24 cellular contexts compared by ENCODE assay signal in genomic region chr12:59393506-59393905, GRCh38.
"Had no signal": no experiment of that assay in that cellular context is flagged by ENCODE, and none has a peak within 500 bp of the region (broad histone marks: within the 10 kb centered on the region; RNA-seq: fewer than 3 reads in every experiment).

No MANE protein-coding gene starts in this region.

- H3K9me3 ChIP-seq: SK-N-SH had no signal

- DNase-seq: IMR-90, Karpas-422, KG1, MV-4-11, NCI-H1048, NCI-H1105, NCI-H1417, NCI-H1436 treated with DMSO at 0.1 percent for 48 hours, NCI-H1694, NCI-H187 treated with DMSO at 0.1 percent for 48 hours, NCI-H2029 treated with DMSO at 0.1 percent for 48 hours, NCI-H2171 treated with DMSO at 0.1 percent for 48 hours, NCI-H345, NCI-H446 treated with DMSO at 0.1 percent for 48 hours, NCI-H510A treated with DMSO at 0.1 percent for 48 hours, NCI-H69, NCI-H774, SHP77, SK-N-SH, SW 1271, T-helper 1 cell had no signal

- ATAC-seq: HepG2, Panc1 had no signal

- H3K4me2 ChIP-seq: SK-N-SH had no signal

- H3K27ac ChIP-seq: RWPE1 had no signal

- H3K9ac ChIP-seq: SK-N-SH had no signal
